In the genomic region with DNA sequence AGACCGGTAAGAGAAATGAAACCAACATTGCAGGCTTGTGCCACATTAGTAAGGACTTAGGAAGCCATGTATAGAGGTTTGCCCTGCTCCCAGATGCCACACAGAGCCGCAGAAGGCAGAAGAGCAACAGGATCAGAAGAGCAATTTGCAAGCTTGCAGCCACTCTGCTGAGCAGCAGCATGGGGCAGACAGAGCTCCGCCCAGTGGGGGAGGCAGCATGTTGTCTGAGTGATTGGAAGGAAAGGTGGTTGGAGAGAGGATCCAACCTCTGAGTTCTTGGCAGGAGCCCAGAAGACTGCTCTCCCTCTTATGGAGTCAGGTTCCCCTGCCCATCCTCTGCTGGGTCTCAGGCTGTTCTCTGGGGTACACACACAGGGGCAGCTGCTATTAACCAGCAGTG, we compare ENCODE assay signal across 10 cellular contexts. TPM values are rescaled to one million over a fixed set of nuclear protein-coding genes. Genes with fewer than 3 reads are reported as not detected.
DNase-seq lines count a peak whose midpoint lies in the region; ATAC-seq, FAIRE-seq and TF ChIP-seq lines count a peak whose summit lies in the region.
"Had no signal": no experiment of that assay in that cellular context is flagged by ENCODE, and none has a peak within 500 bp of the region (broad histone marks: within the 10 kb centered on the region; RNA-seq: fewer than 3 reads in every experiment).

No MANE protein-coding gene starts in this region.

- H3K36me3 ChIP-seq in transverse colon, result no peaks in the 10 kb centered on the region

- WGBS in transverse colon (ENCODE audit: low coverage in 1 of 2), 2 donors, result 33 to 38% methylated on average over 2 to 3 of the region's 3 CpGs

- peaks cover 0 to 6% (median 0%) of the 10 kb centered on the region in 4 donors for H3K4me1 ChIP-seq in transverse colon

- no peak for TF ChIP-seq POLR2A in transverse colon (IDR thresholded peaks at IDR 0.05)

- no peak overlapping the region for H3K4me3 ChIP-seq in transverse colon

- H3K9me3 ChIP-seq in transverse colon, result no peaks in the 10 kb centered on the region

- DNase-seq in D341Med (ENCODE audit: low spot score), result peak; percentile 34
- peak; percentile 32 for DNase-seq in NCI-H1092 treated with DMSO at 0.1 percent for 48 hours (lab: John Stamatoyannopoulos, UW)
- DNase-seq in RCC 7860 (ENCODE audit: low spot score), result peak; percentile 41
- peak; percentile 54 for DNase-seq in kidney tubule cell (ENCODE audit: low spot score)
- DNase-seq in transverse colon, result no peak
- no peak for DNase-seq in AG08396 (ENCODE audit: low spot score)
- DNase-seq: activated CD4-positive, CD25-positive, alpha-beta regulatory T cell treated with anti-CD3 and anti-CD28 coated beads, Interleukin-2, amount 50 U/mL, for 72 hours had no signal

- no peak for TF ChIP-seq EP300 in transverse colon (IDR thresholded peaks at IDR 0.05; ENCODE audit: low read depth)

- intact Hi-C loops in transverse colon (cut with DNase I; ENCODE audit: low total_unique reads), result no loop called here

- no peak overlapping the region for H3K27ac ChIP-seq in transverse colon
- H3K27ac ChIP-seq: KMS-11 had no signal

- in situ Hi-C loops in transverse colon (cut with MboI; ENCODE audit: low pct_ligation_motif_present in 1 of 4, low pct_unique_long_range_greater_than_20kb in 1 of 4, low sequenced_read_pairs in 3 of 4), result loop anchor here in 1 of 4 donors (10.0 kb wide), 1 partner anchor 111 kb away; a partner anchor contains a TSS

- no peaks in the 10 kb centered on the region for H3K27me3 ChIP-seq in transverse colon

- TF ChIP-seq CTCF in transverse colon (IDR thresholded peaks at IDR 0.05), result no peak

- ATAC-seq in HG02970 (IDR thresholded peaks at IDR 0.05; ENCODE audit: low FRiP score, unreplicated experiment), result no peak
- no peak for ATAC-seq in HG03135 (IDR thresholded peaks at IDR 0.05; ENCODE audit: unreplicated experiment)

- FAIRE-seq in RCC 7860 (lab: Jason Lieb, UNC), result no peak

RNA-seq across cellular contexts. Expression of a gene that starts 2.3 kb away (rescaled TPM):
- total RNA-seq in transverse colon, result not detected

RNA-seq across cellular contexts. Expression of a gene that starts 21.8 kb away (rescaled TPM):
- total RNA-seq in transverse colon, result 10 to 100 TPM in 1 of 4 donors, not detected in 3; 23.9 TPM

RNA-seq across cellular contexts. Expression of a gene that starts 24.8 kb away (rescaled TPM):
- total RNA-seq in transverse colon, result not detected

RNA-seq across cellular contexts. Expression of a gene that starts 43.4 kb away (rescaled TPM):
- not detected for total RNA-seq in transverse colon

RNA-seq across cellular contexts. Expression of a gene that starts 57.6 kb away (rescaled TPM):
- total RNA-seq in transverse colon, result not detected

Comparison
In these comparisons a context has a peak if more than half of its experiments do, and no peak if none do; other contexts are left out.
1. DNase-seq: peak in D341Med (single experiment), NCI-H1092 treated with DMSO at 0.1 percent for 48 hours (single experiment), RCC 7860 (single experiment) and kidney tubule cell (single experiment); none in transverse colon (single experiment) and AG08396 (single experiment).